18 cellular contexts compared by ENCODE assay signal in the genomic region with DNA sequence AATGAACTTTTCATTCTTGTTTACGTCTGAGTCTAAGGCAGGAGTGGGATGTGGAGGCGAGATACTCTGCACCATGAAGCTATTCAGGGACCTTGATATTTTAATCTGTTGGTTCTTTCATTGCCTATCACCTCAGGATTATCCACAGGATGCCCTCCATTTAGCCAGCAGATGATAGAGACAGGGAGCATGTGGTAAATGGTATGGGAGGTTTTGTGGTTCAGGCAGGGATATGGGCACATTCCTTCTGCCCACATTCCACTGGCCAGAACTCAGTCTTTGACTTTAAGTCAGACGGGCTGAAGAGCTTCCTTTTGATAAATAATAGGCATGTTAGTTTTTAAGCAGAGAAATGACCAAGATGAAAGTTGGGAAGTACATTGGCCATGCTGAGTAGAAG.
A peak's percentile ranks its signal among the peaks of the same experiment; 100 is the strongest.
DNase-seq lines count a peak whose midpoint lies in the region; ATAC-seq, FAIRE-seq and TF ChIP-seq lines count a peak whose summit lies in the region.
"Had no signal": no experiment of that assay in that cellular context is flagged by ENCODE, and none has a peak within 500 bp of the region (broad histone marks: within the 10 kb centered on the region; RNA-seq: fewer than 3 reads in every experiment).

No MANE protein-coding gene starts in this region.

- no peak overlapping the region for H2BK120ac ChIP-seq in IMR-90 (ENCODE audit: low read depth, low read length)

- H2AK5ac ChIP-seq in IMR-90 (ENCODE audit: low read depth, low read length): no peak overlapping the region

- 0 out of 2 replicates have a peak, but pooled peaks cover 3% of the 10 kb centered on the region for H3K9me1 ChIP-seq in IMR-90 (ENCODE audit: insufficient read depth, low read length)

- dilution Hi-C loops in IMR-90 (cut with HindIII; ENCODE audit: low sequenced_read_pairs, unreplicated experiment): no loop called here

- H2BK15ac ChIP-seq in IMR-90 (ENCODE audit: low read depth, low read length): no peak overlapping the region

- intact Hi-C loops in IMR-90 (cut with micrococcal nuclease): no loop called here
- intact Hi-C loops in HepG2 (cut with micrococcal nuclease; ENCODE audit: unreplicated experiment): no loop called here

- no peaks in the 10 kb centered on the region for H3K27me3 ChIP-seq in IMR-90 (ENCODE audit: control insufficient read depth, insufficient read depth, low read length)
- no peaks in the 10 kb centered on the region for H3K27me3 ChIP-seq in HepG2 (ENCODE audit: control insufficient read depth in 1 of 2, insufficient read depth in 2 of 2, low read length in 2 of 2)
- H3K27me3 ChIP-seq: colonic mucosa, upper lobe of left lung had no signal

- peaks cover 8% of the 10 kb centered on the region; the same call in 1 of the 2 replicates for H3K4me1 ChIP-seq in IMR-90 (ENCODE audit: control insufficient read depth, insufficient read depth, low read length)
- H3K4me1 ChIP-seq in mesodermal cell (ENCODE audit: control insufficient read depth, insufficient read depth, low read length, poor library complexity, severe bottlenecking): peaks cover 55% of the 10 kb centered on the region
- H3K4me1 ChIP-seq in HepG2 (ENCODE audit: insufficient read depth, low read length): no peaks in the 10 kb centered on the region
- H3K4me1 ChIP-seq: colonic mucosa had no signal

- POLR2A ChIA-PET in IMR-90 (lab: Charles Lee; ENCODE audit: unreplicated experiment) (no interaction called here), HepG2 (lab: Yijun Ruan, JAX) (no interaction called here)

- no peaks in the 10 kb centered on the region for H4K20me1 ChIP-seq in IMR-90 (ENCODE audit: insufficient read depth, low read length)
- no peaks in the 10 kb centered on the region for H4K20me1 ChIP-seq in HepG2 (ENCODE audit: insufficient read depth, low read length)

- H3K36me3 ChIP-seq in IMR-90 (ENCODE audit: control insufficient read depth, insufficient read depth, low read length) (no peaks in the 10 kb centered on the region), mesodermal cell (ENCODE audit: control insufficient read depth, insufficient read depth, low read length) (no peaks in the 10 kb centered on the region), HepG2 (replicated peaks in 1 of 2; ENCODE audit: control insufficient read depth in 1 of 2, insufficient read depth in 2 of 2, low read length in 2 of 2) (no peaks in the 10 kb centered on the region)
- H3K36me3 ChIP-seq: colonic mucosa, upper lobe of left lung had no signal

- H3K56ac ChIP-seq in IMR-90 (ENCODE audit: extremely low read depth, insufficient read depth, low read length): no peak overlapping the region

- ATAC-seq in IMR-90 (ENCODE audit: low read depth) (no peak; the same call in 1 of the 2 replicates), HG02759 (IDR thresholded peaks at IDR 0.05; ENCODE audit: unreplicated experiment) (no peak), HepG2 (no peak), GM19328 (IDR thresholded peaks at IDR 0.05; ENCODE audit: unreplicated experiment) (no peak)
- ATAC-seq: activated naive CD8-positive, alpha-beta T cell treated with anti-CD3 and anti-CD28 coated beads, Interleukin-2, amount 50 U/mL, for 24 hours had no signal

- TF ChIP-seq EP300 in HepG2 (IDR thresholded peaks at IDR 0.05; ENCODE audit: low read depth in 2 of 2, low read length in 2 of 2): no peak
- TF ChIP-seq EP300 in HepG2 (CRISPR knock-in tag; IDR thresholded peaks at IDR 0.05; ENCODE audit: borderline replicate concordance): no peak

- H3K27ac Mint-ChIP-seq in chondrocyte (ENCODE audit: unreplicated experiment): peak overlapping the region; percentile 3
- H3K27ac Mint-ChIP-seq: activated CD4-positive, alpha-beta T cell treated with anti-CD3 and anti-CD28 coated beads, Interleukin-2, amount 10 ng/mL, durations not matched to agents 7 days and 5 days; activated naive CD8-positive, alpha-beta T cell treated with anti-CD3 and anti-CD28 coated beads, Interleukin-2, amount 50 U/mL, for 24 hours; progenitor cell of endocrine pancreas had no signal

- no peak overlapping the region for H2AFZ ChIP-seq in IMR-90 (replicated peaks; ENCODE audit: low read length, poor library complexity)
- H2AFZ ChIP-seq in HepG2 (ENCODE audit: low read length): no peak overlapping the region

- H4K8ac ChIP-seq in IMR-90 (ENCODE audit: low read depth in 2 of 2, low read length in 2 of 2): no peak overlapping the region

- H3K9ac ChIP-seq in IMR-90 (ENCODE audit: low read depth, low read length) (no peak overlapping the region), HepG2 (ENCODE audit: insufficient read depth, low read depth, low read length) (no peak overlapping the region)

- no peak overlapping the region for H3K4me3 ChIP-seq in IMR-90 (ENCODE audit: insufficient read depth, low read depth, low read length)
- no peak overlapping the region for H3K4me3 ChIP-seq in mesodermal cell (ENCODE audit: extremely low read depth, insufficient read depth, low read length, poor library complexity, severe bottlenecking)
- no peak overlapping the region for H3K4me3 ChIP-seq in HepG2 (replicated peaks in 1 of 3; ENCODE audit: insufficient read depth in 1 of 3, low read depth in 2 of 3, low read length in 3 of 3)
- H3K4me3 ChIP-seq: colonic mucosa, SK-N-MC, upper lobe of left lung had no signal

- no peak overlapping the region for H3K18ac ChIP-seq in IMR-90 (ENCODE audit: low read depth, low read length)

- H4K91ac ChIP-seq in IMR-90 (ENCODE audit: insufficient read depth, low read depth, low read length): no peak overlapping the region

- H3K79me1 ChIP-seq in IMR-90 (ENCODE audit: low read depth in 1 of 2, low read length in 2 of 2): no peaks in the 10 kb centered on the region

- H3K9me3 Mint-ChIP-seq in chondrocyte (ENCODE audit: low read depth): peaks cover 19% of the 10 kb centered on the region

- H3K4me3 Mint-ChIP-seq in chondrocyte (ENCODE audit: unreplicated experiment): no peak overlapping the region
- H3K4me3 Mint-ChIP-seq: activated CD4-positive, alpha-beta T cell treated with anti-CD3 and anti-CD28 coated beads, Interleukin-2, amount 10 ng/mL, durations not matched to agents 7 days and 5 days; activated naive CD8-positive, alpha-beta T cell treated with anti-CD3 and anti-CD28 coated beads, Interleukin-2, amount 50 U/mL, for 24 hours had no signal

- in situ Hi-C loops in IMR-90 (cut with MboI; ENCODE audit: low sequenced_read_pairs) (no loop called here), HepG2 (cut with HindIII; ENCODE audit: extremely low pct_ligation_motif_present, low pct_unique_long_range_greater_than_20kb) (no loop called here)

- no peak for FAIRE-seq in HepG2 (lab: Jason Lieb, UNC)
- FAIRE-seq: G401.6 had no signal

- no peak overlapping the region for H4K5ac ChIP-seq in IMR-90 (ENCODE audit: low read depth, low read length)

- TF ChIP-seq POLR2A in IMR-90 (IDR thresholded peaks at IDR 0.05; ENCODE audit: low read depth, low read length) (no peak), HepG2 (IDR thresholded peaks at IDR 0.05; ENCODE audit: insufficient read depth in 1 of 2, low read depth in 2 of 2, low read length in 2 of 2) (no peak)

- WGBS in IMR-90 (ENCODE audit: extremely low coverage in 2 of 2, insufficient read length in 1 of 2), 2 experiments: no CpG with 5 or more reads among the region's 3 CpGs
- 29% methylated on average over 1 of the region's 3 CpGs; no CpG with 5 or more reads in 1 of the 2 experiments for WGBS in mesodermal cell (ENCODE audit: insufficient coverage in 2 of 2), 2 experiments
- 6% methylated on average over 3 of the region's 3 CpGs for WGBS in HepG2 (ENCODE audit: low lambda C conversion rate)

- BruUV-seq in IMR-90 (replicated peaks; lab: Mats Ljungman, UMichigan) (no TSS peak), HepG2 (replicated peaks; lab: Mats Ljungman, UMichigan) (no TSS peak)

- H2AK9ac ChIP-seq in IMR-90 (replicated peaks; ENCODE audit: low read depth, low read length, poor library complexity): no peak overlapping the region

- no peak overlapping the region for H3K27ac ChIP-seq in IMR-90 (ENCODE audit: insufficient read depth, low read length)
- H3K27ac ChIP-seq in mesodermal cell (ENCODE audit: low read depth, low read length, severe bottlenecking): peak overlapping the region; percentile 33
- no peak overlapping the region for H3K27ac ChIP-seq in HepG2 (ENCODE audit: extremely low read length, insufficient read depth, low read length)
- H3K27ac ChIP-seq: colonic mucosa, SK-N-MC, upper lobe of left lung had no signal

- no peak overlapping the region for H2BK20ac ChIP-seq in IMR-90 (ENCODE audit: low read depth, low read length)

- no peak for TF ChIP-seq CTCF in IMR-90 (conservative IDR thresholded peaks at IDR 0.05; ENCODE audit: low read depth, low read length)
- no peak for TF ChIP-seq CTCF in chondrocyte (IDR thresholded peaks at IDR 0.05)
- TF ChIP-seq CTCF in HepG2 (CRISPR knock-in tag; IDR thresholded peaks at IDR 0.05): no peak

- H3K4me2 ChIP-seq in IMR-90 (ENCODE audit: low read depth, low read length): no peak overlapping the region
- no peak overlapping the region for H3K4me2 ChIP-seq in HepG2 (ENCODE audit: low read depth, low read length)

- no peak overlapping the region for H3K4ac ChIP-seq in IMR-90 (ENCODE audit: low read depth, low read length)

- peaks cover 12% of the 10 kb centered on the region for H3K36me3 Mint-ChIP-seq in chondrocyte (ENCODE audit: low read depth)

- no peaks in the 10 kb centered on the region for H3K27me3 Mint-ChIP-seq in chondrocyte (ENCODE audit: low read depth)
- H3K27me3 Mint-ChIP-seq: progenitor cell of endocrine pancreas had no signal

- H3K23ac ChIP-seq in IMR-90 (ENCODE audit: low read depth, low read length): no peak overlapping the region

- CTCF ChIA-PET in IMR-90 (lab: Yijun Ruan, JAX) (interaction anchor here (1.0 kb wide), 1 partner anchor 13 kb away, joined by 3 read pairs; no protein-coding TSS in a partner anchor), HepG2 (lab: Yijun Ruan, JAX; ENCODE audit: low intra/inter-chr PET ratio, low total read pairs) (no interaction called here)

- H3K4me1 Mint-ChIP-seq in chondrocyte (ENCODE audit: low read depth): peaks cover 44% of the 10 kb centered on the region

- 0 out of 2 replicates have a peak overlapping the region, but pooled peaks have one; percentile 52 for H3K14ac ChIP-seq in IMR-90 (replicated peaks; ENCODE audit: low read depth, low read length)

- H3K9me3 ChIP-seq in IMR-90 (ENCODE audit: control insufficient read depth, insufficient read depth, low read length): peaks cover 4% of the 10 kb centered on the region
- H3K9me3 ChIP-seq in mesodermal cell (ENCODE audit: control insufficient read depth, low read length): peaks cover 22% of the 10 kb centered on the region
- H3K9me3 ChIP-seq in HepG2 (ENCODE audit: low read length): peaks cover 17% of the 10 kb centered on the region
- H3K9me3 ChIP-seq: colonic mucosa had no signal

- no peak overlapping the region for H2BK5ac ChIP-seq in IMR-90 (ENCODE audit: low read depth, low read length, poor library complexity, severe bottlenecking)

- no peaks in the 10 kb centered on the region for H3K79me2 ChIP-seq in HepG2 (ENCODE audit: insufficient read depth, low read length)

- TF ChIP-seq RAD21 in IMR-90 (IDR thresholded peaks at IDR 0.05; ENCODE audit: low read length) (no peak), HepG2 (CRISPR knock-in tag; IDR thresholded peaks at IDR 0.05) (no peak)

- peak; percentile 73 for DNase-seq in EH (ENCODE audit: low read depth)
- peak; percentile 28 for DNase-seq in IMR-90
- no peak for DNase-seq in chondrocyte (ENCODE audit: low spot score)
- DNase-seq in HepG2 (ENCODE audit: low spot score): no peak
- no peak for DNase-seq in RKO (ENCODE audit: low spot score)
- DNase-seq: activated CD4-positive, alpha-beta T cell treated with anti-CD3 and anti-CD28 coated beads, Interleukin-2, amount 10 ng/mL, durations not matched to agents 7 days and 5 days; activated naive CD8-positive, alpha-beta T cell treated with anti-CD3 and anti-CD28 coated beads, Interleukin-2, amount 50 U/mL, for 24 hours; colonic mucosa; NCI-H1694; NCI-H510A treated with DMSO at 0.1 percent for 48 hours; stimulated activated naive CD4-positive, alpha-beta T cell treated with Interleukin-2 at 50 U/mL for 16 hours; upper lobe of left lung had no signal

Comparison
In these comparisons a context has a peak if more than half of its experiments do, and no peak if none do; other contexts are left out.
1. DNase-seq: peak in EH (single experiment) and IMR-90 (single experiment); none in chondrocyte (single experiment), HepG2 (single experiment) and RKO (single experiment).